Comparison of ENCODE assay signal across 20 cellular contexts in the genomic region with DNA sequence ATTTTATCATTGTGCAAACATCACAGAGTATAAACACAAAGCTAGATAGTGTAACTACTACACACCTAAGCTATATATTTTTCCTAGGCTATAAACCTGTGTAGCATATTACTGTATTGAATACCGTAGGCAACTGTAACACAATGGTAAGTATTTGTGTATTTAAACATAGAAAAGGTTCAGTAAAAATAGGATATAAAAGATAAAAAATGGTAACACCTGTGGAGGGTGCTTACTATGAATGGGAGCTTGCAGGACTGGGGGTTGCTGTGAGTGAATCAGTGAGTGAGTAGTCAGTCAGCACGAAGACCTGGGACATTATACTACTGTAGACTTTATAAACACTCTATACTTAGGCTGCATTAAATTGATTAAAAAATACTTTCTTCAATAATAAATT. TPM values are rescaled to one million over a fixed set of nuclear protein-coding genes. Genes with fewer than 3 reads are reported as not detected.
DNase-seq lines count a peak whose midpoint lies in the region; ATAC-seq, FAIRE-seq and TF ChIP-seq lines count a peak whose summit lies in the region.
"Had no signal": no experiment of that assay in that cellular context is flagged by ENCODE, and none has a peak within 500 bp of the region (broad histone marks: within the 10 kb centered on the region; RNA-seq: fewer than 3 reads in every experiment).

No MANE protein-coding gene starts in this region.

- H3K27ac ChIP-seq in Karpas-422 (ENCODE audit: low read length) = no peak overlapping the region
- H3K27ac ChIP-seq in Panc1 (ENCODE audit: low read length) = peak overlapping the region; percentile 26; the same call in 1 of the 2 replicates

- H3K4me3 Mint-ChIP-seq in chondrocyte (ENCODE audit: unreplicated experiment) = no peak overlapping the region

- H3K36me3 Mint-ChIP-seq in chondrocyte (ENCODE audit: low read depth) = no peaks in the 10 kb centered on the region

- TF ChIP-seq CTCF in D721Med (IDR thresholded peaks at IDR 0.05; ENCODE audit: insufficient read depth, missing control alignments) (no peak), Panc1 (IDR thresholded peaks at IDR 0.05) (no peak), chondrocyte (IDR thresholded peaks at IDR 0.05) (no peak)

- peak overlapping the region; percentile 86 for H3K4me2 ChIP-seq in Karpas-422 (ENCODE audit: low read depth, low read length, poor library complexity, severe bottlenecking)

- H3K27me3 ChIP-seq in Karpas-422 (ENCODE audit: low read length) (no peaks in the 10 kb centered on the region), Panc1 (ENCODE audit: control insufficient read depth, insufficient read depth, low read length) (no peaks in the 10 kb centered on the region)

- no peak overlapping the region for H3K27ac Mint-ChIP-seq in chondrocyte (ENCODE audit: unreplicated experiment)
- H3K27ac Mint-ChIP-seq: CD4-positive, alpha-beta memory T cell had no signal

- DNase-seq in D721Med (ENCODE audit: insufficient read length, low spot score) = no peak
- no peak for DNase-seq in Karpas-422
- DNase-seq in Panc1 (ENCODE audit: low read depth, low spot score) = no peak
- DNase-seq in kidney tubule cell (ENCODE audit: low spot score) = peak; percentile 13
- no peak for DNase-seq in hepatic stellate cell (ENCODE audit: low spot score)
- no peak for DNase-seq in chondrocyte (ENCODE audit: low spot score)
- DNase-seq: CD4-positive, alpha-beta memory T cell; DMS79; GDM1; NCI-H1436; NCI-H2029; NCI-H2171 treated with DMSO at 0.1 percent for 48 hours; NCI-H446 treated with DMSO at 0.1 percent for 48 hours; NCI-H748 treated with DMSO at 0.1 percent for 48 hours; Right ventricle myocardium superior; SK-N-SH; T-helper 1 cell had no signal

- no peak overlapping the region for H2AFZ ChIP-seq in Karpas-422 (ENCODE audit: low read length)

- no peaks in the 10 kb centered on the region for H3K9me3 ChIP-seq in Karpas-422 (ENCODE audit: low read length)
- no peaks in the 10 kb centered on the region for H3K9me3 ChIP-seq in Panc1 (ENCODE audit: control insufficient read depth, insufficient read depth, low read depth, low read length)
- H3K9me3 ChIP-seq: SK-N-SH had no signal

- H3K4me1 ChIP-seq in Karpas-422 (ENCODE audit: low read length) (peaks cover 30% of the 10 kb centered on the region), Panc1 (ENCODE audit: control insufficient read depth, insufficient read depth, low read length) (peaks cover 35% of the 10 kb centered on the region)

- peaks cover 34% of the 10 kb centered on the region for H3K4me1 Mint-ChIP-seq in chondrocyte (ENCODE audit: low read depth)

- H3K79me2 ChIP-seq in Karpas-422 (ENCODE audit: low read length) = peaks cover 87% of the 10 kb centered on the region

- POLR2A ChIA-PET in Panc1 (lab: Charles Lee) = interaction anchor here (0.5 kb wide), 1 partner anchor 818 kb away, joined by 4 read pairs; the partner anchor contains the start of gene FLVCR1

- ATAC-seq in Panc1 = no peak
- ATAC-seq in GM21381 (IDR thresholded peaks at IDR 0.05; ENCODE audit: unreplicated experiment) = no peak
- ATAC-seq: HepG2 had no signal

- H3K9me3 Mint-ChIP-seq in chondrocyte (ENCODE audit: low read depth) = no peaks in the 10 kb centered on the region

- CTCF ChIA-PET in Panc1 (lab: Charles Lee) = no interaction called here

- no peak overlapping the region for H3K9ac ChIP-seq in Karpas-422 (ENCODE audit: low read length)
- H3K9ac ChIP-seq: SK-N-SH had no signal

- no peaks in the 10 kb centered on the region for H3K27me3 Mint-ChIP-seq in chondrocyte (ENCODE audit: low read depth)
- H3K27me3 Mint-ChIP-seq: CD4-positive, alpha-beta memory T cell had no signal

- intact Hi-C loops in Panc1 (cut with micrococcal nuclease; ENCODE audit: unreplicated experiment) = loop anchor here (10.0 kb wide), 1 partner anchor 355 kb away; no protein-coding TSS in a partner anchor

- BruUV-seq in Panc1 (replicated peaks; lab: Mats Ljungman, UMichigan) = no TSS peak

- no peak overlapping the region for H3K4me3 ChIP-seq in Karpas-422 (ENCODE audit: low read length)
- no peak overlapping the region for H3K4me3 ChIP-seq in Panc1 (ENCODE audit: low read depth in 2 of 2, low read length in 2 of 2)

- FAIRE-seq in D721Med (lab: Jason Lieb, UNC) = peak; percentile 84
- FAIRE-seq: H1, HepG2 had no signal

- peaks cover 2% of the 10 kb centered on the region for H4K20me1 ChIP-seq in Karpas-422 (ENCODE audit: insufficient read depth, low read depth, low read length)

- in situ Hi-C loops in Panc1 (cut with HindIII; ENCODE audit: low pct_unique_long_range_greater_than_20kb, low sequenced_read_pairs) = no loop called here

- no peaks in the 10 kb centered on the region for H3K9me2 ChIP-seq in Karpas-422 (replicated peaks; ENCODE audit: insufficient read depth, low read length)
- H3K9me2 ChIP-seq: SK-N-SH had no signal

- H3K36me3 ChIP-seq in Karpas-422 (ENCODE audit: insufficient read depth, low read length) (peaks cover 23% of the 10 kb centered on the region; the same call in 1 of the 2 replicates), Panc1 (ENCODE audit: control insufficient read depth, insufficient read depth, low read length) (peaks cover 18% of the 10 kb centered on the region)

RNA-seq across cellular contexts. Expression of gene DTL, which starts 4.1 kb away (rescaled TPM):
- 10.4 and 13.5 TPM in 2 replicates for total RNA-seq in Karpas-422 (2014; rRNA removed; shearing (Covaris generic); ENCODE audit: low replicate concordance)
- total RNA-seq in Panc1 (2021; ENCODE audit: unreplicated experiment) = 26.7 TPM
- 7.8 TPM for polyA plus RNA-seq in Panc1 (2012; ENCODE audit: insufficient read length)
- total RNA-seq in chondrocyte = 3.6 to 24.2 TPM (median 3.8 TPM) in 3 replicates

RNA-seq across cellular contexts. Expression of gene INTS7, which starts 4.3 kb away (rescaled TPM):
- 22.4 and 38.3 TPM in 2 replicates for total RNA-seq in Karpas-422 (2014; rRNA removed; shearing (Covaris generic); ENCODE audit: low replicate concordance)
- total RNA-seq in Panc1 (2021; ENCODE audit: unreplicated experiment) = 35.5 TPM
- polyA plus RNA-seq in Panc1 (2012; ENCODE audit: insufficient read length) = 13.9 TPM
- 14.5 to 18.6 TPM (median 17.8 TPM) in 3 replicates for total RNA-seq in chondrocyte
